Comparison of ENCODE assay signal across 1 cellular context in genomic region chr10:111998728-111999127, GRCh38.
TF ChIP-seq lines count a peak whose summit lies in the region.

No MANE protein-coding gene starts in this region.

TF ChIP-seq in neural cell, 6 proteins besides CTCF, POLR2A, EP300 and RAD21 (continued from another document):
- TF ChIP-seq REST (IDR thresholded peaks at IDR 0.05; ENCODE audit: borderline replicate concordance) (peak; percentile 48), EZH2 (IDR thresholded peaks at IDR 0.05; ENCODE audit: borderline replicate concordance, insufficient read depth, low read length, poor library complexity, severe bottlenecking) (no peak), MXI1 (conservative IDR thresholded peaks at IDR 0.05; ENCODE audit: poor library complexity, severe bottlenecking) (no peak), TAF1 (IDR thresholded peaks at IDR 0.05; ENCODE audit: low read depth) (no peak), SMC3 (conservative IDR thresholded peaks at IDR 0.05; ENCODE audit: poor library complexity) (no peak)
